8 cellular contexts compared by ENCODE assay signal in the genomic region with DNA sequence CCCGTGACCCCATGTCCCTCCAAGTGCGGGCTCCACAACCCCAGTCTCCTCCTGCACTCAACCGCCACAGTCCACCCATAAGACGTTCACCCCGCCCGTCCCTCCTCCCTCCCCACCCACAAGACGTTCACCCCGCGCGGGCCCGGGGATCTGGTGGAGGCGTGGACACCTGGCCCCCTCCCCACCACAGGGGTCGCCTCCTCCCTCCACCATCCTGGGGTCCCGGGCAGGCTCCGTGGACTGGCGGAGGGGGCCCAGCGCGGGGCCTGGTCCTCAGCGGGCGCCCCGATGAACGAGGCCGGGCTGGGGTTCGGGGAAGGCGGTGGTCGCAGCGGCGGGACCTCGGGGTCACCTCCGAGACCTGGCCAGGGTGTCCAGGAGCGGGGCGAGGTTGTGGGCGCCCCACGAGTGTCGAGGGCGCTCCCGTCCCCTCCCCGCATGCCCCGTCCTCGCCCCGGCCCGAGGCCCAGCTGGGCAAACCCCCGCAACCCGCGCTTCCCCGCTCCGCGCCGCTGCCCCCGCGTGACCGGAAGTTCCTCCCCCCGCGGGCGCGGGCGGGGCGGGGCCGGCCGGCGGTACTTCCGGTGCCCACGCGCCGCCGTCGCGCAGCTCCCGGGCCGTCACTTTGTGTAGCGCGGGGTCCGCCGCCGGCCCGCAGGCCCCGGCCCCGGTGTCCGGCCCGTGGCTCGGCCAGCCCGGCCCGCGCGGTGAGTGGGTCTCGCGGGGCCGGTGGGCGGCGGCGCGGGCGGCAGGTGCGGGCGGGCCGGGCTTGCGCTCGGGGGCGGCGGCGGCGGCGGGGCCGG. TPM values are rescaled to one million over a fixed set of nuclear protein-coding genes. Genes with fewer than 3 reads are reported as not detected.
A peak's percentile ranks its signal among the peaks of the same experiment; 100 is the strongest.
DNase-seq lines count a peak whose midpoint lies in the region; ATAC-seq and TF ChIP-seq lines count a peak whose summit lies in the region.

A gene (plus strand): TSS at position 578 of the 803 bp plus-strand sequence. CDS start 5,092 bp downstream, outside the sequence.

- H3K27ac ChIP-seq in left lung: peak within 1 kb of the TSS; percentile 58 to 94

- TF ChIP-seq CTCF in choroid plexus epithelial cell (conservative IDR thresholded peaks at IDR 0.05; ENCODE audit: low read depth, low read length) (no peak), left lung (IDR thresholded peaks at IDR 0.05) (no peak)

- no peaks in the 10 kb centered on the region for H3K9me3 ChIP-seq in left lung

- intact Hi-C loops in left lung (cut with DNase I): no loop called here

- peak; percentile 52 for ATAC-seq in GM21576 (IDR thresholded peaks at IDR 0.05; ENCODE audit: unreplicated experiment)
- ATAC-seq in left lung: peak; percentile 84

- DNase-seq in GDM1 (lab: John Stamatoyannopoulos, UW) (peak; percentile 48), choroid plexus epithelial cell (ENCODE audit: low read depth) (peak; percentile 50), left lung (peak; percentile 67 to 93), SHP77 treated with DMSO at 0.1 percent for 48 hours (lab: John Stamatoyannopoulos, UW) (no peak)
- DNase-seq in Jurkat, Clone E6-1 (ENCODE audit: low read depth, low spot score): no peak
- DNase-seq in activated CD4-positive, CD25-positive, alpha-beta regulatory T cell treated with anti-CD3 and anti-CD28 coated beads, Interleukin-2, amount 50 U/mL, for 72 hours: peak; percentile 81
- peak; percentile 69 to 71 for DNase-seq in stimulated activated CD4-positive, alpha-beta T cell treated with anti-CD3 and anti-CD28 coated beads, Interleukin-2, amount 100 ng/mL, for 24 hours

- no peaks in the 10 kb centered on the region for H3K27me3 ChIP-seq in left lung

- H3K36me3 ChIP-seq in left lung: peaks cover 0 to 23% of the 10 kb centered on the region in 2 donors

- H3K4me3 ChIP-seq in Jurkat, Clone E6-1 (ENCODE audit: low read length): peak within 1 kb of the TSS; percentile 76
- H3K4me3 ChIP-seq in choroid plexus epithelial cell (ENCODE audit: low read depth, low read length): peak within 1 kb of the TSS; percentile 74
- peak within 1 kb of the TSS; percentile 74 to 88 for H3K4me3 ChIP-seq in left lung

- peaks cover 7 to 43% of the 10 kb centered on the region in 2 donors for H3K4me1 ChIP-seq in left lung

RNA-seq across cellular contexts. Expression of the gene that starts here (rescaled TPM):
- 35.6 TPM for polyA plus RNA-seq in Jurkat, Clone E6-1 (2012; ENCODE audit: insufficient read depth, insufficient read length)
- 10 to 100 TPM; 29.3 to 34.3 TPM for total RNA-seq in left lung

Comparison
In these comparisons a context has a peak if more than half of its experiments do, and no peak if none do; other contexts are left out.
1. DNase-seq: peak in GDM1 (single experiment), activated CD4-positive, CD25-positive, alpha-beta regulatory T cell treated with anti-CD3 and anti-CD28 coated beads, Interleukin-2, amount 50 U/mL, for 72 hours (single experiment), choroid plexus epithelial cell (single experiment), left lung (2 of 2) and stimulated activated CD4-positive, alpha-beta T cell treated with anti-CD3 and anti-CD28 coated beads, Interleukin-2, amount 100 ng/mL, for 24 hours (2 of 2); none in Jurkat, Clone E6-1 (single experiment) and SHP77 treated with DMSO at 0.1 percent for 48 hours (single experiment).
2. Peak in every context shown above with its lines, with median percentiles within 50 percentile points of each other: H3K4me3 ChIP-seq.